Comparison of ENCODE assay signal across 1 cellular context in the genomic region with DNA sequence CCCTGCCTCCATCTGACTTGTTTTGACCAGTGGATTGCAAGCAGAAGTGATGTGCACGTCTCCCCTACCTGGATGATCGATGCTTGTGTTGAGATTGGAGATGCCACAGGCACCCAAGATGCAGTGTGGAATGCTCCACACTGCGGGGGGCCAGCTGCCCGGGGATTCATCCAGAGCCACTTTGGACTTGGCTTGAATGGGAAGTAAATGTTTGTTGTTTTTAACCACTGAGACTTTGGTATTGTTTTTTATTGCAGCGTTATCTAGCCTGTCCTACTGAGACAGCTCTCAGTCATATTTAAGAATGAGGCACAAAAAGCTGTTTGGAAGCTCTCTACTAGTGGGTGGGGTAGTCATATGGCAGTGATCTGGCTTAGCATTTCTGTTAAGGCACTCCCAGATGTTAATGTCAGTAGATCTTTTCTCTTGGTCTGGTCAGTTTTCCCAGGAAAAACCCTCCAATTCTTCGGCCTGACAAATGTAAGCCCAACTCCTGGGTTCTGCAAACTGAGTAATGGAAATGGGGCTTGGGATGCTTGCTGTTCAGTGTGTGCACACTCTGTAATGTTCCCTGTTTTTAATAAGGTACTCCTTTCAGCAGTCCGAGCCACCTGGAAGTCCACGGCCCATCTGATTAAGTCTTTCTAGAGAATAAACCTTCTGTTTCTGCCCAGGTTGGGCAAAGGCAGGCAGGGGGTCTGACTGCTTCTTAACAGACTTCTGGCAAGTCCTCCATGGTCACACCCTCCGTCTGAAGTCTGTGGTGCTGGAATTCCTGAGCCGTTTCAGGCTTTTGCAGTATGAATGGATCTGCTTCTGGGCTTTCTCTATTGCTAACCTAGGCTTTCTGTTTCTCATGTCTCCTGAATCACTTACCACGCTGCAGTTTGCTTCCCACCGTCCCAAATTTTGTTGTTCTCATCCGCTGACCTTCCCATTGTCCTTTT.
TF ChIP-seq lines count a peak whose summit lies in the region.

No MANE protein-coding gene starts in this region.

TF ChIP-seq in WTC11, 78 proteins besides CTCF, POLR2A, EP300 and RAD21 (continued from another document):
- TF ChIP-seq, protein P1, sequence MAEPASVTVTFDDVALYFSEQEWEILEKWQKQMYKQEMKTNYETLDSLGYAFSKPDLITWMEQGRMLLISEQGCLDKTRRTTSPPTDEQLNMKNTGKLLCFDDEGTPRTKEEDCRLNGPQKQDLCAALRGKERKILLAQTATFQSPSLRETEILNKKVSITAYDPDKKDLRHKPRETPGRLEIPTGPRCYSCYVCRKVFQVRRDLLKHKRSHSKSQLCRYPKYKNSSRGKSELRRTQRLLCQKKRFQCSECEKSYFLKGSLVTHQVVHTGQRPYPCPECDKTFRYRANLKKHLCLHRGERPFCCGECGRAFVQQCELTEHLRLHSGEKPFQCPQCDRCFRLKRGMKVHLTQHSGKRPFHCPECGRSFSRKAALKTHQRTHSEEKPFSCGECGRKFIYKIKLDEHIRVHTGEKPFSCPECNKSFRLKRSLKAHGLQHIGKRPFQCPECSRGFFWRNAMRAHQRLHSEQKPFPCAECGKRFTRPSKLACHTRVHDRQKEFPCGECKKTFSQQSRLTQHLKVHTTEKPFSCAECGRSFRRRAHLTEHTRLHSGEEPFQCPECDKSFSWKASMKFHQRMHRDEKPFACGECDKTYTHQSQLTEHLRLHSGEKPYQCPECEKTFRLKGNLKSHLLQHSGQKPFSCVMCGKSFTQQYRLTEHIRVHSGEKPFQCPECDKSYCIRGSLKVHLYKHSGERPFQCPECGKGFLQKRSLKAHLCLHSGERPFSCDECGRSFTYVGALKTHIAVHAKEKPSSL (CRISPR knock-in tag; conservative IDR thresholded peaks at IDR 0.05) = no peak
- no peak for TF ChIP-seq CREM (CRISPR knock-in tag; IDR thresholded peaks at IDR 0.05)
- TF ChIP-seq, protein P2, sequence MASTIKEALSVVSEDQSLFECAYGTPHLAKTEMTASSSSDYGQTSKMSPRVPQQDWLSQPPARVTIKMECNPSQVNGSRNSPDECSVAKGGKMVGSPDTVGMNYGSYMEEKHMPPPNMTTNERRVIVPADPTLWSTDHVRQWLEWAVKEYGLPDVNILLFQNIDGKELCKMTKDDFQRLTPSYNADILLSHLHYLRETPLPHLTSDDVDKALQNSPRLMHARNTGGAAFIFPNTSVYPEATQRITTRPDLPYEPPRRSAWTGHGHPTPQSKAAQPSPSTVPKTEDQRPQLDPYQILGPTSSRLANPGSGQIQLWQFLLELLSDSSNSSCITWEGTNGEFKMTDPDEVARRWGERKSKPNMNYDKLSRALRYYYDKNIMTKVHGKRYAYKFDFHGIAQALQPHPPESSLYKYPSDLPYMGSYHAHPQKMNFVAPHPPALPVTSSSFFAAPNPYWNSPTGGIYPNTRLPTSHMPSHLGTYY (CRISPR knock-in tag; IDR thresholded peaks at IDR 0.05) = no peak
- TF ChIP-seq ZNF416 (CRISPR knock-in tag; IDR thresholded peaks at IDR 0.05) = no peak
- TF ChIP-seq FOXJ3 (CRISPR knock-in tag; IDR thresholded peaks at IDR 0.05; ENCODE audit: borderline replicate concordance) = no peak
- no peak for TF ChIP-seq TEAD1 (CRISPR knock-in tag; IDR thresholded peaks at IDR 0.05)
- no peak for TF ChIP-seq GRHL2 (CRISPR knock-in tag; IDR thresholded peaks at IDR 0.05; ENCODE audit: insufficient replicate concordance, severe bottlenecking)
- no peak for TF ChIP-seq FOXP1 (CRISPR knock-in tag; IDR thresholded peaks at IDR 0.05; ENCODE audit: borderline replicate concordance)
- TF ChIP-seq, protein P3, sequence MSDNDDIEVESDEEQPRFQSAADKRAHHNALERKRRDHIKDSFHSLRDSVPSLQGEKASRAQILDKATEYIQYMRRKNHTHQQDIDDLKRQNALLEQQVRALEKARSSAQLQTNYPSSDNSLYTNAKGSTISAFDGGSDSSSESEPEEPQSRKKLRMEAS (CRISPR knock-in tag; IDR thresholded peaks at IDR 0.05) = no peak
- TF ChIP-seq NFATC4 (CRISPR knock-in tag; IDR thresholded peaks at IDR 0.05) = no peak
- TF ChIP-seq MYBL2 (CRISPR knock-in tag; IDR thresholded peaks at IDR 0.05) = no peak
